Comparison of ENCODE assay signal across 8 cellular contexts in genomic region chr11:72471005-72471898, GRCh38.
DNase-seq lines count a peak whose midpoint lies in the region; ATAC-seq lines count a peak whose summit lies in the region.

No MANE protein-coding gene starts in this region.

- DNase-seq in C1 segment of cervical spinal cord (lab: John Stamatoyannopoulos, UW) (peak in 11 of 14 donors; percentile 14 to 61 (median 43)), NCI-H748 (lab: John Stamatoyannopoulos, UW; ENCODE audit: unreplicated experiment) (peak; percentile 75), ecto neural progenitor cell (ENCODE audit: low spot score) (peak; percentile 80), medulla oblongata (ENCODE audit: extremely low spot score) (peak; percentile 94)
- DNase-seq in activated CD4-positive, alpha-beta T cell treated with anti-CD3 and anti-CD28 coated beads, Interleukin-2, amount 50 U/mL, for 4 hours = peak; percentile 37 to 41
- peak; percentile 29 for DNase-seq in stimulated activated CD8-positive, alpha-beta memory T cell treated with anti-CD3 and anti-CD28 coated beads, Interleukin-12 subunit alpha, Interleukin-12 subunit beta, amount 100 ng/mL, for 4 hours (ENCODE audit: low read depth)

- ATAC-seq in HG03342 (IDR thresholded peaks at IDR 0.05; ENCODE audit: unreplicated experiment) (peak; percentile 55), HG03354 (IDR thresholded peaks at IDR 0.05; ENCODE audit: poor library complexity, severe bottlenecking, unreplicated experiment) (no peak)

Comparison
In these comparisons a context has a peak if more than half of its experiments do, and no peak if none do; other contexts are left out.
1. DNase-seq: peak in every context shown above with its lines; median percentile 94 in medulla oblongata; 80 in ecto neural progenitor cell; 75 in NCI-H748; 43 in C1 segment of cervical spinal cord; 39 in activated CD4-positive, alpha-beta T cell treated with anti-CD3 and anti-CD28 coated beads, Interleukin-2, amount 50 U/mL, for 4 hours; 29 in stimulated activated CD8-positive, alpha-beta memory T cell treated with anti-CD3 and anti-CD28 coated beads, Interleukin-12 subunit alpha, Interleukin-12 subunit beta, amount 100 ng/mL, for 4 hours.